35 cellular contexts compared by ENCODE assay signal in genomic region chr19:40009674-40010073, GRCh38.
"Had no signal": no experiment of that assay in that cellular context is flagged by ENCODE, and none has a peak within 500 bp of the region (broad histone marks: within the 10 kb centered on the region; RNA-seq: fewer than 3 reads in every experiment).

No MANE protein-coding gene starts in this region.

- H3K4me3 Mint-ChIP-seq: activated B cell treated with CpG ODN at 0.5 μM for 24 hours; activated CD4-positive, alpha-beta memory T cell treated with anti-CD3 and anti-CD28 coated beads for 36 hours; activated CD4-positive, alpha-beta T cell treated with anti-CD3 and anti-CD28 coated beads, Interleukin-2, amount 10 ng/mL, durations not matched to agents 24 days and 14 days; activated CD8-positive, alpha-beta T cell treated with anti-CD3 and anti-CD28 coated beads for 36 hours; activated naive CD4-positive, alpha-beta T cell treated with anti-CD3 and anti-CD28 coated beads for 36 hours; activated naive CD8-positive, alpha-beta T cell treated with anti-CD3 and anti-CD28 coated beads for 36 hours; activated T-cell treated with anti-CD3 and anti-CD28 coated beads, Interleukin-2, amount 50 U/mL, for 4 hours; activated T-cell treated with anti-CD3 and anti-CD28 coated beads, Interleukin-2, amount 50 U/mL, for 72 hours; activated T-helper 1 cell treated with anti-CD3 and anti-CD28 coated beads, Interleukin-12 subunit alpha, Interleukin-12 subunit beta, Interleukin-2, Interleukin-4 antibody, amounts not matched to agents 30 ng/mL and 10 ng/mL and 1 ng/mL, durations not matched to agents 14 hours and 24 hours and 36 hours; activated T-helper 17 cell treated with anti-CD3 and anti-CD28 coated beads, Interleukin-2, amount 50 U/mL, for 72 hours; T-helper 2 cell treated with Interferon-gamma antibody and Interleukin-4, amounts not matched to agents 5 μg/mL and 100 μg/mL, for 36 hours had no signal

- H3K4me1 Mint-ChIP-seq: activated B cell treated with CpG ODN at 0.5 μM for 24 hours; activated T-helper 17 cell treated with anti-CD3 and anti-CD28 coated beads, Interleukin-2, amount 50 U/mL, for 72 hours had no signal

- FAIRE-seq: astrocyte, TTC549 had no signal

- ATAC-seq: activated CD8-positive, alpha-beta T cell treated with anti-CD3 and anti-CD28 coated beads for 36 hours; activated naive CD4-positive, alpha-beta T cell treated with anti-CD3 and anti-CD28 coated beads, Interleukin-2, amount 50 U/mL, for 72 hours; activated T-cell treated with anti-CD3 and anti-CD28 coated beads, Interleukin-2, amount 50 U/mL, for 4 hours; activated T-cell treated with anti-CD3 and anti-CD28 coated beads, Interleukin-2, amount 50 U/mL, for 72 hours; activated T-helper 17 cell treated with anti-CD3 and anti-CD28 coated beads, Interleukin-2, amount 50 U/mL, for 72 hours; body of pancreas had no signal

- H3K27ac Mint-ChIP-seq: activated B cell treated with CpG ODN at 0.5 μM for 24 hours; activated CD4-positive, alpha-beta memory T cell treated with anti-CD3 and anti-CD28 coated beads for 36 hours; activated CD4-positive, alpha-beta T cell treated with anti-CD3 and anti-CD28 coated beads, Interleukin-2, amount 10 ng/mL, durations not matched to agents 24 days and 14 days; activated CD8-positive, alpha-beta T cell treated with anti-CD3 and anti-CD28 coated beads for 36 hours; activated naive CD4-positive, alpha-beta T cell treated with anti-CD3 and anti-CD28 coated beads for 36 hours; activated naive CD4-positive, alpha-beta T cell treated with anti-CD3 and anti-CD28 coated beads, Interleukin-2, amount 50 U/mL, for 72 hours; activated naive CD8-positive, alpha-beta T cell treated with anti-CD3 and anti-CD28 coated beads for 36 hours; activated T-cell treated with anti-CD3 and anti-CD28 coated beads, Interleukin-2, amount 50 U/mL, for 72 hours; activated T-helper 1 cell treated with anti-CD3 and anti-CD28 coated beads, Interleukin-12 subunit alpha, Interleukin-12 subunit beta, Interleukin-2, Interleukin-4 antibody, amounts not matched to agents 30 ng/mL and 10 ng/mL and 1 ng/mL, durations not matched to agents 14 hours and 24 hours and 36 hours; activated T-helper 17 cell treated with anti-CD3 and anti-CD28 coated beads, Interleukin-2, amount 50 U/mL, for 72 hours; T-helper 2 cell treated with Interferon-gamma antibody and Interleukin-4, amounts not matched to agents 5 μg/mL and 100 μg/mL, for 36 hours had no signal

- H3K27me3 Mint-ChIP-seq: activated B cell treated with CpG ODN at 0.5 μM for 24 hours; activated CD4-positive, alpha-beta memory T cell treated with anti-CD3 and anti-CD28 coated beads for 36 hours; activated CD4-positive, alpha-beta T cell treated with anti-CD3 and anti-CD28 coated beads, Interleukin-2, amount 10 ng/mL, durations not matched to agents 24 days and 14 days; activated CD8-positive, alpha-beta T cell treated with anti-CD3 and anti-CD28 coated beads for 36 hours; activated naive CD8-positive, alpha-beta T cell treated with anti-CD3 and anti-CD28 coated beads for 36 hours; activated T-helper 17 cell treated with anti-CD3 and anti-CD28 coated beads, Interleukin-2, amount 50 U/mL, for 72 hours had no signal

- H3K4me3 ChIP-seq: adrenal gland, body of pancreas, breast epithelium had no signal

- H3K27ac ChIP-seq: adrenal gland, body of pancreas, brain microvascular endothelial cell, breast epithelium, VCaP had no signal

- DNase-seq: activated B cell treated with CpG ODN at 0.5 μM for 24 hours; activated CD4-positive, alpha-beta memory T cell treated with anti-CD3 and anti-CD28 coated beads for 36 hours; activated CD4-positive, alpha-beta T cell treated with anti-CD3 and anti-CD28 coated beads for 4 hours; activated CD4-positive, alpha-beta T cell treated with anti-CD3 and anti-CD28 coated beads, Interleukin-2, amount 10 ng/mL, durations not matched to agents 24 days and 14 days; activated CD4-positive, alpha-beta T cell treated with anti-CD3 and anti-CD28 coated beads, Interleukin-2, amount 50 U/mL, for 1 hour; activated CD4-positive, alpha-beta T cell treated with anti-CD3 and anti-CD28 coated beads, Interleukin-2, amount 50 U/mL, for 4 hours; activated CD4-positive, CD25-positive, alpha-beta regulatory T cell treated with anti-CD3 and anti-CD28 coated beads, Interleukin-2, amount 50 U/mL, for 72 hours; activated CD8-positive, alpha-beta memory T cell treated with anti-CD3 and anti-CD28 coated beads, Interleukin-2, amount 50 U/mL, for 4 hours; activated CD8-positive, alpha-beta T cell treated with anti-CD3 and anti-CD28 coated beads for 36 hours; activated effector memory CD4-positive, alpha-beta T cell treated with anti-CD3 and anti-CD28 coated beads, Interleukin-2, amount 50 U/mL, for 16 hours; activated gamma-delta T cell treated with Interleukin-2 at 50 U/mL for 16 hours; activated naive CD4-positive, alpha-beta T cell; activated naive CD4-positive, alpha-beta T cell treated with anti-CD3 and anti-CD28 coated beads for 36 hours; activated naive CD4-positive, alpha-beta T cell treated with anti-CD3 and anti-CD28 coated beads, Interleukin-2, amount 50 U/mL, for 16 hours; activated naive CD8-positive, alpha-beta T cell treated with anti-CD3 and anti-CD28 coated beads for 36 hours; activated T-cell treated with anti-CD3 and anti-CD28 coated beads for 4 hours; activated T-cell treated with anti-CD3 and anti-CD28 coated beads, Interleukin-2, amount 50 U/mL, for 1 hour; activated T-cell treated with anti-CD3 and anti-CD28 coated beads, Interleukin-2, amount 50 U/mL, for 4 hours; activated T-cell treated with anti-CD3 and anti-CD28 coated beads, Interleukin-2, amount 50 U/mL, for 72 hours; adrenal gland; amniotic stem cell; aorta; body of pancreas; brain microvascular endothelial cell; central memory CD4-positive, alpha-beta T cell; T-helper 2 cell; T-helper 9 cell had no signal

- H3K27me3 ChIP-seq: adrenal gland, body of pancreas, brain microvascular endothelial cell, breast epithelium had no signal

- H3K4me1 ChIP-seq: adrenal gland, body of pancreas, breast epithelium had no signal
